ENCODE assay signal across 17 cellular contexts in the genomic region with DNA sequence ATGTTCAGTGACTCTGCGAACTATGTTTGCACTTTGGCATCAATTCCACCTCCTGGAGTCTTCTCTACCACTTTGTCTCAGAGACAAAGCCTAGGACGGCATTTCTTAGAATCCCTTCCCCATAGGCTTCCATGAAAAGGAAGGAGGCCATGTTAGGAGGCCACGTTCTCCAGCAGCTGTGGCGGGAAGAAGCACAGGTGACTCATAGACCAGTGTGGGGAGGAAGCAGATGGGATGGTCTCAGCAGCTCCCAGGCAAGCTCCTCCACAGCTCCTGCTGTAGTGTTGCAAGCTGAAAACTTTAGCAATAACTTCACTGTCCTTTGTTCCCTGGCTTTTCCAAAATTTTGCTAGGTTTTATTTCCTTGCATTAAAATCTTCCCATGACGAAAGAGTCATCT.
DNase-seq lines count a peak whose midpoint lies in the region; ATAC-seq, FAIRE-seq and TF ChIP-seq lines count a peak whose summit lies in the region.
"Had no signal": no experiment of that assay in that cellular context is flagged by ENCODE, and none has a peak within 500 bp of the region (broad histone marks: within the 10 kb centered on the region; RNA-seq: fewer than 3 reads in every experiment).

No MANE protein-coding gene starts in this region.

- no peaks in the 10 kb centered on the region for H3K9me3 ChIP-seq in GM23248 (ENCODE audit: low read depth)
- H3K9me3 ChIP-seq: BE2C, gastroesophageal sphincter had no signal

- WGBS in GM23248 (ENCODE audit: low coverage in 1 of 2, low lambda C conversion rate in 2 of 2, missing lambda C conversion rate in 2 of 2), 2 experiments = 77 to 83% methylated on average over 5 of the region's 5 CpGs

- H2AFZ ChIP-seq in GM23248 = no peak overlapping the region

- no peaks in the 10 kb centered on the region for H3K4me1 ChIP-seq in GM23248 (ENCODE audit: insufficient read depth)
- H3K4me1 ChIP-seq: gastroesophageal sphincter had no signal

- no peaks in the 10 kb centered on the region for H3K9me2 ChIP-seq in GM23248 (ENCODE audit: insufficient read depth)

- no peaks in the 10 kb centered on the region for H4K20me1 ChIP-seq in GM23248 (ENCODE audit: insufficient read depth)

- H3K4me2 ChIP-seq in GM23248 (ENCODE audit: unreplicated experiment) = no peak overlapping the region

- peak; percentile 12 for DNase-seq in CD1c-positive myeloid dendritic cell (ENCODE audit: extremely low spot score)
- DNase-seq in GM23248 = peak; percentile 15
- DNase-seq in NCI-H69 (lab: John Stamatoyannopoulos, UW) = peak; percentile 28
- peak; percentile 7 for DNase-seq in bronchial epithelial cell (ENCODE audit: low read depth)
- no peak for DNase-seq in LoVo (ENCODE audit: low spot score)
- DNase-seq in NCI-H1092 treated with DMSO at 0.1 percent for 48 hours (lab: John Stamatoyannopoulos, UW) = no peak
- DNase-seq: aorta, BE2C, DMS79 treated with DMSO at 0.1 percent for 48 hours, NCI-H187 treated with DMSO at 0.1 percent for 48 hours, NCI-H510A, posterior cingulate gyrus had no signal

- in situ Hi-C loops in GM23248 (cut with MboI) = no loop called here

- no peak for TF ChIP-seq CTCF in bronchial epithelial cell (IDR thresholded peaks at IDR 0.05; ENCODE audit: insufficient read depth, low read length, severe bottlenecking)

- ATAC-seq in GM19452 (IDR thresholded peaks at IDR 0.05; ENCODE audit: unreplicated experiment) = no peak
- ATAC-seq: gastroesophageal sphincter had no signal

- H3K27me3 ChIP-seq in GM23248 (replicated peaks; ENCODE audit: insufficient read depth) (no peaks in the 10 kb centered on the region), bronchial epithelial cell (ENCODE audit: control insufficient read depth, insufficient read depth, low read length) (no peaks in the 10 kb centered on the region)
- H3K27me3 ChIP-seq: BE2C, gastroesophageal sphincter had no signal

- H3K27ac ChIP-seq in GM23248 = no peak overlapping the region
- H3K27ac ChIP-seq: gastroesophageal sphincter, SK-N-MC, skin epidermis had no signal

- no peak overlapping the region for H3K4me3 ChIP-seq in GM23248
- H3K4me3 ChIP-seq in bronchial epithelial cell (ENCODE audit: low read depth, low read length) = no peak overlapping the region
- H3K4me3 ChIP-seq: gastroesophageal sphincter, SK-N-MC, skin epidermis had no signal

- H3K36me3 ChIP-seq in GM23248 (ENCODE audit: low read depth) (no peaks in the 10 kb centered on the region), bronchial epithelial cell (ENCODE audit: control insufficient read depth, insufficient read depth, low read length) (no peaks in the 10 kb centered on the region)
- H3K36me3 ChIP-seq: BE2C, gastroesophageal sphincter had no signal

- no peaks in the 10 kb centered on the region for H3F3A ChIP-seq in GM23248 (ENCODE audit: insufficient read depth)

- no peak for FAIRE-seq in bronchial epithelial cell (lab: Jason Lieb, UNC)
- FAIRE-seq: endothelial cell of umbilical vein had no signal

- H3K9ac ChIP-seq in GM23248 = no peak overlapping the region

- no peaks in the 10 kb centered on the region for H3K79me2 ChIP-seq in GM23248 (ENCODE audit: insufficient read depth)

Comparison
In these comparisons a context has a peak if more than half of its experiments do, and no peak if none do; other contexts are left out.
1. DNase-seq: peak in CD1c-positive myeloid dendritic cell (single experiment), GM23248 (single experiment), NCI-H69 (single experiment) and bronchial epithelial cell (single experiment); none in LoVo (single experiment) and NCI-H1092 treated with DMSO at 0.1 percent for 48 hours (single experiment).